ENCODE assay signal across 16 cellular contexts in genomic region chr19:38562096-38562495, GRCh38. TPM values are rescaled to one million over a fixed set of nuclear protein-coding genes. Genes with fewer than 3 reads are reported as not detected.
"Had no signal": no experiment of that assay in that cellular context is flagged by ENCODE, and none has a peak within 500 bp of the region (broad histone marks: within the 10 kb centered on the region; RNA-seq: fewer than 3 reads in every experiment).

No MANE protein-coding gene starts in this region.

- H3K36me3 ChIP-seq: brain microvascular endothelial cell had no signal

- H3K9me3 ChIP-seq: testis had no signal

- ATAC-seq: activated CD4-positive, alpha-beta T cell treated with anti-CD3 and anti-CD28 coated beads for 36 hours; left colon; naive thymus-derived CD4-positive, alpha-beta T cell had no signal

- H3K27me3 ChIP-seq: testis had no signal

- DNase-seq: activated CD4-positive, alpha-beta T cell treated with anti-CD3 and anti-CD28 coated beads for 36 hours; activated CD8-positive, alpha-beta memory T cell treated with anti-CD3 and anti-CD28 coated beads for 24 hours; activated effector memory CD4-positive, alpha-beta T cell treated with Interleukin-2 at 50 U/mL for 16 hours; amygdala; brain microvascular endothelial cell; dermis blood vessel endothelial cell; foreskin melanocyte; head of caudate nucleus; left colon; naive thymus-derived CD4-positive, alpha-beta T cell; stimulated activated CD4-positive, alpha-beta T cell treated with anti-CD3 and anti-CD28 coated beads, Interleukin-2, amount 100 ng/mL, for 48 hours; testis had no signal

- H3K4me3 Mint-ChIP-seq: activated CD4-positive, alpha-beta T cell treated with anti-CD3 and anti-CD28 coated beads for 36 hours; activated naive CD8-positive, alpha-beta T cell; stimulated activated naive CD8-positive, alpha-beta T cell treated with anti-CD3 and anti-CD28 coated beads, Interleukin-15, Interleukin-2, amounts not matched to agents 100 ng/mL and 50 ng/mL, for 24 hours had no signal

- H3K27ac Mint-ChIP-seq: activated CD4-positive, alpha-beta T cell treated with anti-CD3 and anti-CD28 coated beads for 36 hours; activated naive CD8-positive, alpha-beta T cell; stimulated activated naive CD8-positive, alpha-beta T cell treated with anti-CD3 and anti-CD28 coated beads, Interleukin-15, Interleukin-2, amounts not matched to agents 100 ng/mL and 50 ng/mL, for 24 hours had no signal

- H3K27ac ChIP-seq: brain microvascular endothelial cell, testis, VCaP had no signal

- H3K36me3 Mint-ChIP-seq: activated naive CD8-positive, alpha-beta T cell; naive thymus-derived CD4-positive, alpha-beta T cell had no signal

- H3K9me3 Mint-ChIP-seq: stimulated activated naive CD8-positive, alpha-beta T cell treated with anti-CD3 and anti-CD28 coated beads, Interleukin-15, Interleukin-2, amounts not matched to agents 100 ng/mL and 50 ng/mL, for 24 hours had no signal

- H3K4me1 ChIP-seq: testis had no signal

RNA-seq across cellular contexts. Expression of gene MAP4K1, which starts 55.7 kb away (rescaled TPM):
- total RNA-seq: dermis blood vessel endothelial cell, lung microvascular endothelial cell had no signal
